ENCODE assay signal across 8 cellular contexts in genomic region chr5:57650360-57651069, GRCh38.
DNase-seq lines count a peak whose midpoint lies in the region; ATAC-seq and TF ChIP-seq lines count a peak whose summit lies in the region.

No MANE protein-coding gene starts in this region.

- TF ChIP-seq CTCF in A673 (conservative IDR thresholded peaks at IDR 0.05; ENCODE audit: low read depth, low read length) (peak; percentile 81), GM12865 (IDR thresholded peaks at IDR 0.05; ENCODE audit: insufficient read depth, low read depth, low read length, missing control alignments) (peak; percentile 79), HEK293 (tag by site-specific recombination; IDR thresholded peaks at IDR 0.05) (no peak), WI38 (IDR thresholded peaks at IDR 0.05; ENCODE audit: low read depth, low read length) (peak; percentile 52; the same call in 1 of the 2 replicates)

- CTCF ChIA-PET in A673 (lab: Charles Lee): interaction anchor here (0.5 to 1.1 kb wide), 8 partner anchors 11 to 810 kb away, joined by 3 to 7 read pairs (median 4); no protein-coding TSS in a partner anchor
- CTCF ChIA-PET in HEK293 (lab: Yijun Ruan, JAX): interaction anchor here (0.5 to 2.5 kb wide), 30 partner anchors 8 to 813 kb away, joined by 3 to 19 read pairs (median 4); partner anchors contain the start of gene PLK2

- peak; percentile 45 for ATAC-seq in left ventricle myocardium superior

- intact Hi-C loops in A673 (cut with micrococcal nuclease; ENCODE audit: unreplicated experiment): loop anchor here (5.0 kb wide), 2 partner anchors 353 to 812 kb away; partner anchors contain the start of gene PLK2
- intact Hi-C loops in left ventricle myocardium superior (cut with micrococcal nuclease): no loop called here

- POLR2A ChIA-PET in A673 (lab: Charles Lee; ENCODE audit: low non-redundant PET): no interaction called here
- POLR2A ChIA-PET in HEK293 (lab: Yijun Ruan, JAX): interaction anchor here (1.2 kb wide), 1 partner anchor 151 kb away, joined by 3 read pairs; no protein-coding TSS in a partner anchor

- H3K4me1 ChIP-seq in A673 (ENCODE audit: insufficient read depth, low read length, poor library complexity, severe bottlenecking): no peaks in the 10 kb centered on the region
- H3K4me1 ChIP-seq in HEK293 (ENCODE audit: control insufficient read depth, insufficient read depth, low read length): no peaks in the 10 kb centered on the region

- in situ Hi-C loops in G401 (cut with HindIII; ENCODE audit: low sequenced_read_pairs): no loop called here

- BruUV-seq in A673 (replicated peaks; lab: Mats Ljungman, UMichigan): no TSS peak

- H3K27me3 ChIP-seq in A673 (replicated peaks; ENCODE audit: insufficient read depth, low read depth, low read length, poor library complexity): no peaks in the 10 kb centered on the region

- H3K9me3 ChIP-seq in A673 (ENCODE audit: low read depth, low read length, poor library complexity, severe bottlenecking): no peaks in the 10 kb centered on the region
- H3K9me3 ChIP-seq in HEK293 (ENCODE audit: control insufficient read depth, insufficient read depth, low read depth, low read length): no peaks in the 10 kb centered on the region

- DNase-seq in A673 (ENCODE audit: low spot score): peak; percentile 61
- peak; percentile 55 for DNase-seq in GM12865 (ENCODE audit: low read depth)
- peak; percentile 78 for DNase-seq in LoVo (ENCODE audit: low spot score)
- no peak for DNase-seq in left ventricle myocardium superior
- DNase-seq in stimulated activated CD4-positive, alpha-beta T cell treated with anti-CD3 and anti-CD28 coated beads, Interleukin-2, amount 100 ng/mL, for 48 hours: peak; percentile 3 to 6
- DNase-seq in G401 (ENCODE audit: low spot score): no peak

- H3K4me3 ChIP-seq in A673 (ENCODE audit: low read depth, low read length, poor library complexity, severe bottlenecking): no peak overlapping the region
- no peak overlapping the region for H3K4me3 ChIP-seq in GM12865 (ENCODE audit: low read depth, low read length)
- H3K4me3 ChIP-seq in HEK293 (ENCODE audit: low read depth, low read length): no peak overlapping the region
- H3K4me3 ChIP-seq in WI38 (ENCODE audit: low read depth, low read length): no peak overlapping the region

- no peaks in the 10 kb centered on the region for H3K36me3 ChIP-seq in A673 (ENCODE audit: insufficient read depth, low read length, poor library complexity, severe bottlenecking)
- H3K36me3 ChIP-seq in HEK293 (ENCODE audit: control insufficient read depth in 2 of 2, insufficient read depth in 1 of 2, low read length in 2 of 2): no peaks in the 10 kb centered on the region

- no peak overlapping the region for H3K27ac ChIP-seq in A673 (ENCODE audit: low read depth, low read length, poor library complexity, severe bottlenecking)
- H3K27ac ChIP-seq in HEK293 (ENCODE audit: extremely low read depth, low read depth, low read length): no peak overlapping the region

TF ChIP-seq in HEK293, 187 proteins besides CTCF, POLR2A, EP300 and RAD21:
- no peak for TF ChIP-seq ZBTB10 (tag by site-specific recombination; IDR thresholded peaks at IDR 0.05)
- no peak for TF ChIP-seq ZNF362 (tag by site-specific recombination; IDR thresholded peaks at IDR 0.05)
- TF ChIP-seq TRIM28 (IDR thresholded peaks at IDR 0.05; ENCODE audit: borderline replicate concordance, low read length): peak; percentile 89; the same call in 1 of the 2 replicates
- no peak for TF ChIP-seq ZNF785 (tag by site-specific recombination; IDR thresholded peaks at IDR 0.05)
- no peak for TF ChIP-seq ZNF776 (tag by site-specific recombination; IDR thresholded peaks at IDR 0.05; ENCODE audit: borderline replicate concordance)
- no peak for TF ChIP-seq GLI2 (tag by site-specific recombination; IDR thresholded peaks at IDR 0.05; ENCODE audit: borderline replicate concordance, low read depth)
- no peak for TF ChIP-seq ZNF555 (tag by site-specific recombination; conservative IDR thresholded peaks at IDR 0.05)
- no peak for TF ChIP-seq ZNF747 (tag by site-specific recombination; IDR thresholded peaks at IDR 0.05)
- no peak for TF ChIP-seq ZNF600 (tag by site-specific recombination; IDR thresholded peaks at IDR 0.05)
- no peak for TF ChIP-seq TCF7L2 (IDR thresholded peaks at IDR 0.05; ENCODE audit: borderline replicate concordance, low read depth, low read length)
- TF ChIP-seq ZNF660 (tag by site-specific recombination; IDR thresholded peaks at IDR 0.05): 0 out of 2 replicates have a peak, but pooled peaks have one; percentile 21
- no peak for TF ChIP-seq PBX3 (CRISPR knock-in tag; IDR thresholded peaks at IDR 0.05)
- TF ChIP-seq ZSCAN4 (tag by site-specific recombination; IDR thresholded peaks at IDR 0.05): no peak
- peak; percentile 74 for TF ChIP-seq ZNF654 (tag by site-specific recombination; IDR thresholded peaks at IDR 0.05; ENCODE audit: low read depth)
- no peak for TF ChIP-seq ZNF561 (tag by site-specific recombination; IDR thresholded peaks at IDR 0.05; ENCODE audit: borderline replicate concordance)
- TF ChIP-seq GLIS1 (tag by site-specific recombination; IDR thresholded peaks at IDR 0.05): no peak
- TF ChIP-seq ZXDB (tag by site-specific recombination; IDR thresholded peaks at IDR 0.05): no peak
- no peak for TF ChIP-seq ZNF280D (tag by site-specific recombination; IDR thresholded peaks at IDR 0.05)

Comparison
In these comparisons a context has a peak if more than half of its experiments do, and no peak if none do; other contexts are left out.
1. DNase-seq: peak in A673 (single experiment), GM12865 (single experiment), LoVo (single experiment) and stimulated activated CD4-positive, alpha-beta T cell treated with anti-CD3 and anti-CD28 coated beads, Interleukin-2, amount 100 ng/mL, for 48 hours (2 of 2); none in left ventricle myocardium superior (single experiment) and G401 (single experiment).